ENCODE assay signal across 8 cellular contexts in genomic region chr2:199704358-199705238, GRCh38.
A peak's percentile ranks its signal among the peaks of the same experiment; 100 is the strongest.
DNase-seq lines count a peak whose midpoint lies in the region; ATAC-seq and TF ChIP-seq lines count a peak whose summit lies in the region.

No MANE protein-coding gene starts in this region.

- TF ChIP-seq CTCF in AG09319 (IDR thresholded peaks at IDR 0.05; ENCODE audit: low read depth, low read length) (peak; percentile 64), SK-N-SH (IDR thresholded peaks at IDR 0.05) (peak; percentile 31; the same call in 1 of the 2 replicates), psoas muscle (IDR thresholded peaks at IDR 0.05) (peak; percentile 60)

- no peak overlapping the region for H2AFZ ChIP-seq in SK-N-SH (ENCODE audit: low read depth)

- POLR2A ChIA-PET in SK-N-SH (lab: Yijun Ruan, JAX), result no interaction called here

- H4K20me1 ChIP-seq in SK-N-SH (ENCODE audit: insufficient read depth), result no peaks in the 10 kb centered on the region

- TF ChIP-seq EP300 in SK-N-SH (IDR thresholded peaks at IDR 0.05; ENCODE audit: borderline replicate concordance in 1 of 2, low read depth in 1 of 2, low read length in 1 of 2), result no peak

- in situ Hi-C loops in KBM-7 (cut with MboI; ENCODE audit: low pct_unique_long_range_greater_than_20kb, low sequenced_read_pairs), result no loop called here

- H3K4me2 ChIP-seq in SK-N-SH, result no peak overlapping the region

- no peaks in the 10 kb centered on the region for H3K36me3 ChIP-seq in SK-N-SH (replicated peaks in 1 of 2; ENCODE audit: control insufficient read depth in 1 of 2, insufficient read depth in 2 of 2, low read length in 1 of 2)
- H3K36me3 ChIP-seq in psoas muscle (ENCODE audit: insufficient read depth in 1 of 2, low read depth in 1 of 2), result no peaks in the 10 kb centered on the region

- H3K9me2 ChIP-seq in SK-N-SH, result no peaks in the 10 kb centered on the region

- ATAC-seq in psoas muscle, result peak; percentile 55 to 91 (median 73)
- no peak for ATAC-seq in HG02970 (IDR thresholded peaks at IDR 0.05; ENCODE audit: low FRiP score, unreplicated experiment)

- no peaks in the 10 kb centered on the region for H3K27me3 ChIP-seq in SK-N-SH (ENCODE audit: insufficient read depth)
- no peaks in the 10 kb centered on the region for H3K27me3 ChIP-seq in psoas muscle (ENCODE audit: insufficient read depth in 3 of 3, low read length in 2 of 3)

- H3K9me3 ChIP-seq in SK-N-SH (0 out of 2 replicates have a peak, but pooled peaks cover 4% of the 10 kb centered on the region), psoas muscle (peaks cover 8% of the 10 kb centered on the region)

- H3K4me1 ChIP-seq in SK-N-SH (ENCODE audit: control insufficient read depth in 1 of 2, insufficient read depth in 2 of 2, low read depth in 1 of 2, low read length in 1 of 2) (no peaks in the 10 kb centered on the region), psoas muscle (no peaks in the 10 kb centered on the region)

- 0% methylated on average over 1 of the region's 1 CpG for WGBS in SK-N-SH (ENCODE audit: low lambda C conversion rate)
- WGBS in psoas muscle, 3 donors, result 59 to 85% (median 81%) methylated on average over 1 of the region's 1 CpG

- DNase-seq in AG09319 (ENCODE audit: extremely low read depth, low read depth) (peak; percentile 5), GDM1 (lab: John Stamatoyannopoulos, UW) (peak; percentile 47), KBM-7 (peak; percentile 92), SK-N-SH (no peak), fibroblast of gingiva (ENCODE audit: low read depth) (peak; percentile 23), psoas muscle (no peak), GOT3 (lab: John Stamatoyannopoulos, UW) (no peak)

- no peaks in the 10 kb centered on the region for H3F3A ChIP-seq in SK-N-SH (replicated peaks; ENCODE audit: insufficient read depth)

- peak; percentile 22 for TF ChIP-seq RAD21 in SK-N-SH (IDR thresholded peaks at IDR 0.05; ENCODE audit: low read length)

- H3K79me2 ChIP-seq in SK-N-SH (ENCODE audit: insufficient read depth), result no peaks in the 10 kb centered on the region

- intact Hi-C loops in psoas muscle (cut with DNase I), result loop anchor here (2.0 to 10.0 kb wide), 5 partner anchors 34 to 240 kb away; no protein-coding TSS in a partner anchor

- no peak overlapping the region; a peak in 1 of 4 replicates for H3K4me3 ChIP-seq in SK-N-SH (ENCODE audit: low read depth in 2 of 2, low read length in 1 of 2)
- no peak overlapping the region for H3K4me3 ChIP-seq in psoas muscle

- CTCF ChIA-PET in SK-N-SH (lab: Yijun Ruan, JAX), result interaction anchor here (1.9 kb wide), 1 partner anchor 36 kb away, joined by 6 read pairs; no protein-coding TSS in a partner anchor

- H3K27ac ChIP-seq in SK-N-SH (ENCODE audit: low read depth in 2 of 2, low read length in 1 of 2) (no peak overlapping the region), psoas muscle (no peak overlapping the region)

- no peak overlapping the region for H3K9ac ChIP-seq in SK-N-SH

TF ChIP-seq in SK-N-SH, 30 proteins besides CTCF, POLR2A, EP300 and RAD21:
- TF ChIP-seq EZH2phosphoT487 (IDR thresholded peaks at IDR 0.05; ENCODE audit: borderline replicate concordance, low read depth) (no peak), MXI1 (IDR thresholded peaks at IDR 0.05; ENCODE audit: low read depth, low read length) (no peak), ELF1 (IDR thresholded peaks at IDR 0.05) (no peak), USF2 (IDR thresholded peaks at IDR 0.05; ENCODE audit: borderline replicate concordance, low read depth, low read length) (no peak), FOSL2 (IDR thresholded peaks at IDR 0.05; ENCODE audit: borderline replicate concordance, low read depth) (no peak), MEF2A (IDR thresholded peaks at IDR 0.05; ENCODE audit: borderline replicate concordance, low read depth) (no peak), YY1 (IDR thresholded peaks at IDR 0.05; ENCODE audit: low read depth) (no peak), TCF12 (IDR thresholded peaks at IDR 0.05) (no peak), TAF1 (IDR thresholded peaks at IDR 0.05; ENCODE audit: borderline replicate concordance, low read depth, low read length) (no peak), PBX3 (IDR thresholded peaks at IDR 0.05) (no peak), FOXM1 (IDR thresholded peaks at IDR 0.05; ENCODE audit: low read depth) (no peak), NRF1 (IDR thresholded peaks at IDR 0.05; ENCODE audit: low read depth, low read length) (no peak), NFIC (IDR thresholded peaks at IDR 0.05; ENCODE audit: borderline replicate concordance) (no peak), TEAD4 (IDR thresholded peaks at IDR 0.05; ENCODE audit: borderline replicate concordance, insufficient read depth) (no peak), SMC3 (IDR thresholded peaks at IDR 0.05; ENCODE audit: low read depth, low read length) (no peak), POLR2AphosphoS5 (IDR thresholded peaks at IDR 0.05; ENCODE audit: low read depth, low read length) (no peak), GABPA (IDR thresholded peaks at IDR 0.05; ENCODE audit: low read depth) (no peak)
- TF ChIP-seq, protein P1, sequence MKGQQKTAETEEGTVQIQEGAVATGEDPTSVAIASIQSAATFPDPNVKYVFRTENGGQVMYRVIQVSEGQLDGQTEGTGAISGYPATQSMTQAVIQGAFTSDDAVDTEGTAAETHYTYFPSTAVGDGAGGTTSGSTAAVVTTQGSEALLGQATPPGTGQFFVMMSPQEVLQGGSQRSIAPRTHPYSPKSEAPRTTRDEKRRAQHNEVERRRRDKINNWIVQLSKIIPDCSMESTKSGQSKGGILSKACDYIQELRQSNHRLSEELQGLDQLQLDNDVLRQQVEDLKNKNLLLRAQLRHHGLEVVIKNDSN (IDR thresholded peaks at IDR 0.05; ENCODE audit: borderline replicate concordance, low read depth), result no peak
- TF ChIP-seq, protein P2, sequence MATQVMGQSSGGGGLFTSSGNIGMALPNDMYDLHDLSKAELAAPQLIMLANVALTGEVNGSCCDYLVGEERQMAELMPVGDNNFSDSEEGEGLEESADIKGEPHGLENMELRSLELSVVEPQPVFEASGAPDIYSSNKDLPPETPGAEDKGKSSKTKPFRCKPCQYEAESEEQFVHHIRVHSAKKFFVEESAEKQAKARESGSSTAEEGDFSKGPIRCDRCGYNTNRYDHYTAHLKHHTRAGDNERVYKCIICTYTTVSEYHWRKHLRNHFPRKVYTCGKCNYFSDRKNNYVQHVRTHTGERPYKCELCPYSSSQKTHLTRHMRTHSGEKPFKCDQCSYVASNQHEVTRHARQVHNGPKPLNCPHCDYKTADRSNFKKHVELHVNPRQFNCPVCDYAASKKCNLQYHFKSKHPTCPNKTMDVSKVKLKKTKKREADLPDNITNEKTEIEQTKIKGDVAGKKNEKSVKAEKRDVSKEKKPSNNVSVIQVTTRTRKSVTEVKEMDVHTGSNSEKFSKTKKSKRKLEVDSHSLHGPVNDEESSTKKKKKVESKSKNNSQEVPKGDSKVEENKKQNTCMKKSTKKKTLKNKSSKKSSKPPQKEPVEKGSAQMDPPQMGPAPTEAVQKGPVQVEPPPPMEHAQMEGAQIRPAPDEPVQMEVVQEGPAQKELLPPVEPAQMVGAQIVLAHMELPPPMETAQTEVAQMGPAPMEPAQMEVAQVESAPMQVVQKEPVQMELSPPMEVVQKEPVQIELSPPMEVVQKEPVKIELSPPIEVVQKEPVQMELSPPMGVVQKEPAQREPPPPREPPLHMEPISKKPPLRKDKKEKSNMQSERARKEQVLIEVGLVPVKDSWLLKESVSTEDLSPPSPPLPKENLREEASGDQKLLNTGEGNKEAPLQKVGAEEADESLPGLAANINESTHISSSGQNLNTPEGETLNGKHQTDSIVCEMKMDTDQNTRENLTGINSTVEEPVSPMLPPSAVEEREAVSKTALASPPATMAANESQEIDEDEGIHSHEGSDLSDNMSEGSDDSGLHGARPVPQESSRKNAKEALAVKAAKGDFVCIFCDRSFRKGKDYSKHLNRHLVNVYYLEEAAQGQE (IDR thresholded peaks at IDR 0.05; ENCODE audit: low read depth, low read length), result no peak
TF ChIP-seq in SK-N-SH: peak in this region for 0.

Comparison
In these comparisons a context has a peak if more than half of its experiments do, and no peak if none do; other contexts are left out.
1. DNase-seq: peak in AG09319 (single experiment), GDM1 (single experiment), KBM-7 (single experiment) and fibroblast of gingiva (single experiment); none in SK-N-SH (single experiment), psoas muscle (0 of 2) and GOT3 (single experiment).
2. Peak in every context shown above with its lines, with median percentiles within 50 percentile points of each other: CTCF ChIP-seq.